ENCODE assay signal across 8 cellular contexts in genomic region chr1:1207254-1207902, GRCh38. TPM values are rescaled to one million over a fixed set of nuclear protein-coding genes. Genes with fewer than 3 reads are reported as not detected.
A peak's percentile ranks its signal among the peaks of the same experiment; 100 is the strongest.
DNase-seq lines count a peak whose midpoint lies in the region; ATAC-seq and TF ChIP-seq lines count a peak whose summit lies in the region.
"Had no signal": no experiment of that assay in that cellular context is flagged by ENCODE, and none has a peak within 500 bp of the region (broad histone marks: within the 10 kb centered on the region; RNA-seq: fewer than 3 reads in every experiment).

No MANE protein-coding gene starts in this region.

- DNase-seq in GM06990 (ENCODE audit: extremely low read depth, insufficient read length) (peak; percentile 3), RWPE1 (ENCODE audit: low spot score) (no peak), lower lobe of right lung (peak; percentile 37), dermis blood vessel endothelial cell (no peak)
- DNase-seq in effector CD8-positive, alpha-beta T cell (lab: John Stamatoyannopoulos, UW): no peak
- DNase-seq: NCI-H1417 treated with DMSO at 0.1 percent for 48 hours had no signal

- intact Hi-C loops in lower lobe of right lung (cut with DNase I): no loop called here

- no peak for ATAC-seq in lower lobe of right lung

- no peaks in the 10 kb centered on the region; the same call in 1 of the 2 replicates for H3K27me3 ChIP-seq in GM06990 (replicated peaks; ENCODE audit: control insufficient read depth, insufficient read depth, low read length)
- peaks cover 57% of the 10 kb centered on the region for H3K27me3 ChIP-seq in lower lobe of right lung (ENCODE audit: low read depth)

- H3K9me3 ChIP-seq in lower lobe of right lung: no peaks in the 10 kb centered on the region

- POLR2A ChIA-PET in RWPE1 (lab: Yijun Ruan, JAX; ENCODE audit: low non-redundant PET): no interaction called here

- CTCF ChIA-PET in RWPE1 (lab: Yijun Ruan, JAX): interaction anchor here (0.7 kb wide), 1 partner anchor 85 kb away, joined by 3 read pairs; no protein-coding TSS in a partner anchor

- TF ChIP-seq CTCF in GM06990 (IDR thresholded peaks at IDR 0.05; ENCODE audit: insufficient read depth, low read length, poor library complexity, severe bottlenecking) (no peak), RWPE1 (conservative IDR thresholded peaks at IDR 0.05; ENCODE audit: low read depth) (no peak), lower lobe of right lung (IDR thresholded peaks at IDR 0.05) (no peak)

- H3K36me3 ChIP-seq in GM06990 (ENCODE audit: control insufficient read depth, insufficient read depth, low read length) (no peaks in the 10 kb centered on the region), lower lobe of right lung (no peaks in the 10 kb centered on the region)
- H3K36me3 ChIP-seq: cardiac muscle cell had no signal

- H3K27ac ChIP-seq in RWPE1 (peak overlapping the region; percentile 68), lower lobe of right lung (no peak overlapping the region)
- H3K27ac ChIP-seq: cardiac muscle cell had no signal

- H3K4me1 ChIP-seq in lower lobe of right lung: peaks cover 10% of the 10 kb centered on the region

- H3K4me3 ChIP-seq in GM06990 (replicated peaks; ENCODE audit: low read depth, low read length) (no peak overlapping the region), lower lobe of right lung (no peak overlapping the region)
- H3K4me3 ChIP-seq: cardiac muscle cell had no signal

RNA-seq across cellular contexts. Expression of gene TNFRSF18, which starts 1.0 kb away (rescaled TPM):
- total RNA-seq in lower lobe of right lung (0.47 TPM), dermis blood vessel endothelial cell (1.0 TPM in 1 of 2 replicates, not detected in the other)
- total RNA-seq: cardiac muscle cell, osteocyte had no signal

RNA-seq across cellular contexts. Expression of gene TNFRSF4, which starts 6.6 kb away (rescaled TPM):
- total RNA-seq in lower lobe of right lung (3.0 TPM), dermis blood vessel endothelial cell (1.8 and 4.8 TPM in 2 replicates)
- total RNA-seq: cardiac muscle cell had no signal

RNA-seq across cellular contexts. Expression of gene SDF4, which starts 24.4 kb away (rescaled TPM):
- total RNA-seq in lower lobe of right lung (127 TPM), dermis blood vessel endothelial cell (122 and 160 TPM in 2 replicates)

RNA-seq across cellular contexts. Expression of gene B3GALT6, which starts 24.7 kb away (rescaled TPM):
- total RNA-seq in lower lobe of right lung (13.7 TPM), dermis blood vessel endothelial cell (36.1 and 46.6 TPM in 2 replicates)

RNA-seq across cellular contexts. Expression of gene TTLL10, which starts 33.7 kb away (rescaled TPM):
- total RNA-seq in lower lobe of right lung (6.6 TPM), dermis blood vessel endothelial cell (not detected in 2 replicates)
- total RNA-seq: cardiac muscle cell, osteocyte had no signal

Comparison
In these comparisons a context has a peak if more than half of its experiments do, and no peak if none do; other contexts are left out.
1. DNase-seq: peak in GM06990 (single experiment) and lower lobe of right lung (single experiment); none in RWPE1 (single experiment), effector CD8-positive, alpha-beta T cell (single experiment) and dermis blood vessel endothelial cell (single experiment).